1 cellular context compared by ENCODE assay signal in the genomic region with DNA sequence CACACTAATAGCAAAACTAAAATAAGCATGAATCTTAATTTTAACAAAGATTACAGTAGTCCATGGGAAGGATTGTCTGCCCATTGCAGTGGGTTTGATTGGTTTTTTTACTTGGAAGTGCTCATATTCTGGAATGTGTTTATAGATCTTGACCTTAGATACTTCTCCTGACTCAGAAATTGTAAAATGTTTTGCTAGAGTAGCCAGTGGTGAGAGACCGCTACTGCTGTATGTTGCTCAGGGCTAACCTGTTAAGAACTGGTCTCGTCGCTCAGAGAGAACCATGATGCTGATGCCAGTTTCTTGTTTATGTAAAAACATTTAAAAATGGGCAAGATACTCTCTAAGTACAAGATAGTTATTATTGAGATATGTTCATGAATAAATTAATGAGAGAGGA.
TF ChIP-seq lines count a peak whose summit lies in the region.

No MANE protein-coding gene starts in this region.

TF ChIP-seq in WTC11, 78 proteins besides CTCF, POLR2A, EP300 and RAD21 (continued from another document):
- TF ChIP-seq AR (CRISPR knock-in tag; IDR thresholded peaks at IDR 0.05) (no peak), TCF7 (CRISPR knock-in tag; IDR thresholded peaks at IDR 0.05; ENCODE audit: low read depth) (no peak), MXD4 (CRISPR knock-in tag; IDR thresholded peaks at IDR 0.05; ENCODE audit: borderline replicate concordance) (no peak), EMX1 (CRISPR knock-in tag; IDR thresholded peaks at IDR 0.05) (no peak), NFATC4 (CRISPR knock-in tag; IDR thresholded peaks at IDR 0.05) (no peak)
- TF ChIP-seq, protein P1, sequence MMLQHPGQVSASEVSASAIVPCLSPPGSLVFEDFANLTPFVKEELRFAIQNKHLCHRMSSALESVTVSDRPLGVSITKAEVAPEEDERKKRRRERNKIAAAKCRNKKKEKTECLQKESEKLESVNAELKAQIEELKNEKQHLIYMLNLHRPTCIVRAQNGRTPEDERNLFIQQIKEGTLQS (CRISPR knock-in tag; conservative IDR thresholded peaks at IDR 0.05) = no peak
